In the genomic region with DNA sequence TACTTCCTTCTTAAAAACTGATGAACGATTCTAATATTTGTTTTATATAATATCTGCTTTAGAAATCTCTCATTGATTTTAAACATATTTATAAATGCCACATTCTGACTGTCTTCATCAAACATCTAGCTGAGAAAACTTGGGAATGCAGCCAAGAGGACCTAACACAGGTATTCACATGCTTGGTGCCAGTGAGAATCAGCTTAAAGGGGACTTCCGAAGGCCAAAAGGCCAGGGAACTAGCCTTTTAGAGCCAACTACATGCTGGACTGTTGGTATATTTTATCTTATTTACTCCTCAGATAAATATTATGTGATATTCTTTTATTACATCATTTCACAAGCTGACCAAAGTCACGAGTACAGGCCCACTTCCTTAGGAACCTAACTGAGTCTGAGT, we compare ENCODE assay signal across 25 cellular contexts. TPM values are rescaled to one million over a fixed set of nuclear protein-coding genes. Genes with fewer than 3 reads are reported as not detected.
DNase-seq lines count a peak whose midpoint lies in the region; ATAC-seq and TF ChIP-seq lines count a peak whose summit lies in the region.
"Had no signal": no experiment of that assay in that cellular context is flagged by ENCODE, and none has a peak within 500 bp of the region (broad histone marks: within the 10 kb centered on the region; RNA-seq: fewer than 3 reads in every experiment).

No MANE protein-coding gene starts in this region.

- peak overlapping the region; percentile 32 for H2AFZ ChIP-seq in hepatocyte

- H3K27ac ChIP-seq in heart right ventricle = peak overlapping the region in 9 of 10 donors; percentile 27 to 81 (median 58)
- peak overlapping the region; percentile 84 for H3K27ac ChIP-seq in hepatocyte
- peak overlapping the region; percentile 97 for H3K27ac ChIP-seq in psoas muscle
- peak overlapping the region; percentile 60 to 83 for H3K27ac ChIP-seq in uterus
- H3K27ac ChIP-seq: A549, BLaER1, tibial nerve had no signal

- H3K9me3 ChIP-seq in heart right ventricle (peaks cover 0 to 9% (median 0%) of the 10 kb centered on the region in 11 donors), hepatocyte (ENCODE audit: low read depth) (no peaks in the 10 kb centered on the region), psoas muscle (no peaks in the 10 kb centered on the region), uterus (no peaks in the 10 kb centered on the region)
- H3K9me3 ChIP-seq: A549, BLaER1, tibial nerve had no signal

- H3K4me2 ChIP-seq in hepatocyte = peak overlapping the region; percentile 4
- H3K4me2 ChIP-seq: A549, BLaER1 had no signal

- no peak for DNase-seq in heart right ventricle
- no peak for DNase-seq in Right ventricle myocardium superior
- DNase-seq in hepatocyte (ENCODE audit: low spot score) = no peak
- no peak for DNase-seq in psoas muscle
- DNase-seq in uterus = no peak
- no peak for DNase-seq in SW480 (ENCODE audit: low spot score)
- no peak for DNase-seq in stimulated activated CD4-positive, alpha-beta T cell treated with anti-CD3 and anti-CD28 coated beads, Interleukin-1b, Interleukin-23, amount 100 ng/mL, for 48 hours
- DNase-seq: activated CD4-positive, alpha-beta T cell treated with anti-CD3 and anti-CD28 coated beads, Interleukin-2, amount 50 U/mL, for 1 hour; activated gamma-delta T cell treated with Interleukin-2 at 50 U/mL for 16 hours; activated T-cell treated with anti-CD3 and anti-CD28 coated beads for 4 hours; amniotic stem cell; Calu3; GOT3; hypothalamus; mesendoderm; NCI-H1417 treated with DMSO at 0.1 percent for 48 hours; NCI-H526; SHP77 had no signal

- intact Hi-C loops in heart right ventricle (cut with DNase I) (loop anchor here in 1 of 10 donors (5.0 kb wide), 1 partner anchor 39 kb away; a partner anchor contains a TSS), Right ventricle myocardium superior (cut with DNase I) (no loop called here), psoas muscle (cut with DNase I) (no loop called here), uterus (cut with DNase I; ENCODE audit: low total_unique reads) (no loop called here)

- 71 to 75% methylated on average over 3 of the region's 3 CpGs for WGBS in heart right ventricle, 2 donors
- WGBS in hepatocyte (ENCODE audit: low lambda C conversion rate, missing lambda C conversion rate) = 77% methylated on average over 3 of the region's 3 CpGs
- WGBS in psoas muscle, 3 donors = 29 to 37% (median 29%) methylated on average over 3 of the region's 3 CpGs

- TF ChIP-seq POLR2A in uterus (IDR thresholded peaks at IDR 0.05) = no peak

- no peaks in the 10 kb centered on the region for H3K36me3 ChIP-seq in heart right ventricle
- no peaks in the 10 kb centered on the region for H3K36me3 ChIP-seq in hepatocyte (replicated peaks; ENCODE audit: insufficient read depth, low read depth)
- H3K36me3 ChIP-seq in psoas muscle (ENCODE audit: insufficient read depth in 1 of 2, low read depth in 1 of 2) = no peaks in the 10 kb centered on the region
- no peaks in the 10 kb centered on the region for H3K36me3 ChIP-seq in uterus
- H3K36me3 ChIP-seq: BLaER1, tibial nerve had no signal

- no peaks in the 10 kb centered on the region for H4K20me1 ChIP-seq in hepatocyte (ENCODE audit: insufficient read depth, poor library complexity, severe bottlenecking)
- H4K20me1 ChIP-seq: BLaER1 had no signal

- no peak for ATAC-seq in heart right ventricle
- ATAC-seq in Right ventricle myocardium superior (ENCODE audit: poor library complexity) = no peak
- ATAC-seq in psoas muscle = no peak
- ATAC-seq in HG02642 (IDR thresholded peaks at IDR 0.05; ENCODE audit: poor library complexity, unreplicated experiment) = no peak
- ATAC-seq: A549; stimulated activated effector memory CD8-positive, alpha-beta T cell treated with anti-CD3 and anti-CD28 coated beads, Interleukin-12 subunit alpha, Interleukin-12 subunit beta, amount 100 ng/mL, for 72 hours had no signal

- H3K79me2 ChIP-seq in hepatocyte = no peaks in the 10 kb centered on the region

- H3K27me3 ChIP-seq in heart right ventricle (no peaks in the 10 kb centered on the region), hepatocyte (no peaks in the 10 kb centered on the region), psoas muscle (ENCODE audit: insufficient read depth in 3 of 3, low read length in 2 of 3) (no peaks in the 10 kb centered on the region), uterus (no peaks in the 10 kb centered on the region)
- H3K27me3 ChIP-seq: BLaER1, tibial nerve had no signal

- no peaks in the 10 kb centered on the region for H3K9me2 ChIP-seq in hepatocyte (replicated peaks; ENCODE audit: insufficient read depth)

- H3K4me3 ChIP-seq in heart right ventricle (no peak overlapping the region), hepatocyte (no peak overlapping the region), psoas muscle (peak overlapping the region; percentile 69), uterus (no peak overlapping the region)
- H3K4me3 ChIP-seq: A549, BLaER1, tibial nerve had no signal

- H3K4me1 ChIP-seq in heart right ventricle = peaks cover 0 to 33% (median 12%) of the 10 kb centered on the region in 9 donors
- peaks cover 12% of the 10 kb centered on the region for H3K4me1 ChIP-seq in hepatocyte (ENCODE audit: insufficient read depth)
- H3K4me1 ChIP-seq in psoas muscle = peaks cover 37% of the 10 kb centered on the region
- peaks cover 0 to 4% of the 10 kb centered on the region in 2 donors for H3K4me1 ChIP-seq in uterus
- H3K4me1 ChIP-seq: BLaER1, tibial nerve had no signal

- TF ChIP-seq CTCF in heart right ventricle (IDR thresholded peaks at IDR 0.05) (no peak), hepatocyte (IDR thresholded peaks at IDR 0.05; ENCODE audit: poor library complexity) (no peak), psoas muscle (IDR thresholded peaks at IDR 0.05) (no peak), uterus (IDR thresholded peaks at IDR 0.05) (no peak)

RNA-seq across cellular contexts. Expression of a gene that starts 41.0 kb away (rescaled TPM):
- 100 to 1,000 TPM; 112 to 846 (median 292) TPM for total RNA-seq in heart right ventricle
- 100 to 1,000 TPM; 120 to 538 TPM for polyA plus RNA-seq in heart right ventricle
- 208 TPM for total RNA-seq in Right ventricle myocardium superior
- total RNA-seq in hepatocyte = 26.4 and 29.3 TPM in 2 replicates
- polyA plus RNA-seq in hepatocyte = 10.0 and 13.8 TPM in 2 replicates
- 1,000 to 10,000 TPM; 2,718 to 5,341 (median 3,828) TPM for total RNA-seq in psoas muscle
- polyA plus RNA-seq in psoas muscle = 1,000 to 10,000 TPM in 2 of 3 donors, 100 to 1,000 TPM in 1; 703 to 2,553 (median 1,460) TPM
- 100 to 1,000 TPM; 131 to 771 (median 450) TPM for total RNA-seq in uterus
- total RNA-seq: T-helper 1 cell treated with Interleukin-12 subunit alpha and Interleukin-12 subunit beta and Interleukin-4 antibody, amounts not matched to agents 30 ng/mL and 1 ng/mL, for 36 hours had no signal
- polyA plus RNA-seq: keratinocyte had no signal
